Comparison of ENCODE assay signal across 9 cellular contexts in genomic region chr6:131134220-131134831, GRCh38. TPM values are rescaled to one million over a fixed set of nuclear protein-coding genes. Genes with fewer than 3 reads are reported as not detected.
DNase-seq lines count a peak whose midpoint lies in the region; ATAC-seq and TF ChIP-seq lines count a peak whose summit lies in the region.
"Had no signal": no experiment of that assay in that cellular context is flagged by ENCODE, and none has a peak within 500 bp of the region (broad histone marks: within the 10 kb centered on the region; RNA-seq: fewer than 3 reads in every experiment).

No MANE protein-coding gene starts in this region.

- CTCF ChIA-PET in BJ (lab: Yijun Ruan, JAX): interaction anchor here (1.1 to 3.0 kb wide), 3 partner anchors 17 to 494 kb away, joined by 3 to 10 read pairs (median 4); partner anchors contain the start of gene MED23

- peak overlapping the region in 1 of 2 donors; percentile 99 for H3K27ac Mint-ChIP-seq in effector memory CD8-positive, alpha-beta T cell
- peak overlapping the region; percentile 96 for H3K27ac Mint-ChIP-seq in neural crest cell (ENCODE audit: unreplicated experiment)

- no peak for TF ChIP-seq CTCF in BJ (IDR thresholded peaks at IDR 0.05; ENCODE audit: insufficient read depth, low read depth, low read length)
- TF ChIP-seq CTCF in Loucy (conservative IDR thresholded peaks at IDR 0.05; ENCODE audit: low read length): no peak
- no peak for TF ChIP-seq CTCF in neural crest cell (conservative IDR thresholded peaks at IDR 0.05)

- H3K4me3 ChIP-seq in BJ (ENCODE audit: low read depth, low read length) (peak overlapping the region; percentile 70; the same call in 1 of the 2 replicates), Loucy (ENCODE audit: low read length, poor library complexity, severe bottlenecking) (peak overlapping the region; percentile 95)

- peak overlapping the region; percentile 99 for H2AFZ ChIP-seq in Loucy (ENCODE audit: low read length)

- H3K9me3 ChIP-seq in Loucy (ENCODE audit: insufficient read depth, low read depth, low read length): no peaks in the 10 kb centered on the region

- H3K4me3 Mint-ChIP-seq in effector memory CD8-positive, alpha-beta T cell: peak overlapping the region; percentile 80 to 86
- peak overlapping the region; percentile 88 for H3K4me3 Mint-ChIP-seq in neural crest cell

- DNase-seq in BJ (ENCODE audit: low read depth) (no peak), neural crest cell (ENCODE audit: low read depth, low spot score) (no peak), sciatic nerve (ENCODE audit: low spot score) (no peak), dermis blood vessel endothelial cell (no peak)
- DNase-seq in effector memory CD8-positive, alpha-beta T cell: no peak

- intact Hi-C loops in sciatic nerve (cut with DNase I): no loop called here

- peak overlapping the region; percentile 94 for H3K9ac ChIP-seq in Loucy (ENCODE audit: low read depth, low read length, poor library complexity, severe bottlenecking)

- peaks cover 8 to 12% of the 10 kb centered on the region in 2 donors for H3K4me1 Mint-ChIP-seq in effector memory CD8-positive, alpha-beta T cell (ENCODE audit: low read depth in 2 of 2)
- H3K4me1 Mint-ChIP-seq in neural crest cell: peaks cover 32% of the 10 kb centered on the region

- peaks cover 23% of the 10 kb centered on the region for H3K79me2 ChIP-seq in Loucy (ENCODE audit: insufficient read depth, low read length)

- POLR2A ChIA-PET in BJ (lab: Charles Lee): no interaction called here

- no peaks in the 10 kb centered on the region for H3K9me3 Mint-ChIP-seq in effector memory CD8-positive, alpha-beta T cell
- H3K9me3 Mint-ChIP-seq in neural crest cell: peaks cover 2% of the 10 kb centered on the region
- H3K9me3 Mint-ChIP-seq: stimulated activated naive B cell treated with anti-CD40 and anti-IgM and Interleukin-4, amounts not matched to agents 10 μg/mL and 1 μg/mL and 100 μg/mL, for 72 hours had no signal

- no peaks in the 10 kb centered on the region for H3K9me2 ChIP-seq in Loucy (replicated peaks; ENCODE audit: low read depth, low read length)

- no peaks in the 10 kb centered on the region for H4K20me1 ChIP-seq in Loucy (ENCODE audit: insufficient read depth, low read length, poor library complexity, severe bottlenecking)

- peaks cover 10% of the 10 kb centered on the region for H3K36me3 Mint-ChIP-seq in effector memory CD8-positive, alpha-beta T cell (ENCODE audit: insufficient read depth)
- H3K36me3 Mint-ChIP-seq in neural crest cell (ENCODE audit: low read depth): peaks cover 5% of the 10 kb centered on the region

- no peak for ATAC-seq in effector memory CD8-positive, alpha-beta T cell (replicated peaks)
- ATAC-seq in sciatic nerve (no peak), HG03196 (IDR thresholded peaks at IDR 0.05; ENCODE audit: unreplicated experiment) (no peak), GM21786 (IDR thresholded peaks at IDR 0.05; ENCODE audit: unreplicated experiment) (no peak)

- H3K4me1 ChIP-seq in Loucy (ENCODE audit: insufficient read depth, low read length, poor library complexity, severe bottlenecking): peaks cover 31% of the 10 kb centered on the region

- H3K36me3 ChIP-seq in BJ (ENCODE audit: control insufficient read depth, insufficient read depth, low read length) (no peaks in the 10 kb centered on the region), Loucy (ENCODE audit: insufficient read depth, low read length) (no peaks in the 10 kb centered on the region)

- peak overlapping the region; percentile 83 for H3K4me2 ChIP-seq in Loucy (ENCODE audit: low read depth, low read length, poor library complexity, severe bottlenecking)

- H3F3A ChIP-seq in Loucy (ENCODE audit: low read depth): no peaks in the 10 kb centered on the region

- H3K27me3 Mint-ChIP-seq in effector memory CD8-positive, alpha-beta T cell: peaks cover 0 to 26% of the 10 kb centered on the region in 2 donors
- no peaks in the 10 kb centered on the region for H3K27me3 Mint-ChIP-seq in neural crest cell (ENCODE audit: low read depth)
- H3K27me3 Mint-ChIP-seq: stimulated activated naive B cell treated with anti-CD40 and anti-IgM and Interleukin-4, amounts not matched to agents 10 μg/mL and 1 μg/mL and 100 μg/mL, for 72 hours had no signal

- H3K27me3 ChIP-seq in BJ (ENCODE audit: control insufficient read depth, insufficient read depth, low read length) (no peaks in the 10 kb centered on the region), Loucy (ENCODE audit: insufficient read depth, low read length, poor library complexity, severe bottlenecking) (no peaks in the 10 kb centered on the region)

RNA-seq across cellular contexts. Expression of gene AKAP7, which starts 0.9 kb away (rescaled TPM):
- polyA plus RNA-seq in BJ (2011; rRNA removed): 0.63 and 1.3 TPM in 2 replicates
- 0.46 and 1.2 TPM in 2 replicates for polyA minus RNA-seq in BJ (2011; rRNA and poly(A)+ RNA removed)
- total RNA-seq in neural crest cell: 7.3 and 7.8 TPM in 2 replicates
- 31.8 TPM for total RNA-seq in sciatic nerve
- 2.6 and 3.1 TPM in 2 replicates for total RNA-seq in dermis blood vessel endothelial cell
